ENCODE assay signal across 1 cellular context in genomic region chrX:46575586-46575985, GRCh38.
TF ChIP-seq lines count a peak whose summit lies in the region.

No MANE protein-coding gene starts in this region.

TF ChIP-seq in liver, 16 proteins besides CTCF, POLR2A, EP300 and RAD21 (continued from another document):
- no peak for TF ChIP-seq ZBTB33 (IDR thresholded peaks at IDR 0.05)
- no peak for TF ChIP-seq ATF3 (IDR thresholded peaks at IDR 0.05)
- no peak for TF ChIP-seq JUND (IDR thresholded peaks at IDR 0.05)
- TF ChIP-seq HNF4G (IDR thresholded peaks at IDR 0.05), result no peak
- no peak for TF ChIP-seq TAF1 (conservative IDR thresholded peaks at IDR 0.05)
TF ChIP-seq in liver: peak in this region for 0.
